In genomic region chr3:159139326-159139725, GRCh38 we compare ENCODE assay signal across 16 cellular contexts.
DNase-seq lines count a peak whose midpoint lies in the region; ATAC-seq and TF ChIP-seq lines count a peak whose summit lies in the region.
"Had no signal": no experiment of that assay in that cellular context is flagged by ENCODE, and none has a peak within 500 bp of the region (broad histone marks: within the 10 kb centered on the region; RNA-seq: fewer than 3 reads in every experiment).

No MANE protein-coding gene starts in this region.

- H3K9me2 ChIP-seq in PC-3 (replicated peaks; ENCODE audit: low read length) = no peaks in the 10 kb centered on the region

- no TSS peak for BruUV-seq in PC-3 (replicated peaks; lab: Mats Ljungman, UMichigan)

- H3K4me3 ChIP-seq in PC-3 (ENCODE audit: low read length) (no peak overlapping the region), thyroid gland (replicated peaks in 1 of 3) (no peak overlapping the region)
- H3K4me3 ChIP-seq in CD4-positive, alpha-beta memory T cell (ENCODE audit: low read length in 2 of 2) = no peak overlapping the region
- H3K4me3 ChIP-seq: BLaER1, HAP-1 had no signal

- H3K4me1 ChIP-seq in PC-3 (ENCODE audit: insufficient read depth, low read length) = no peaks in the 10 kb centered on the region
- peaks cover 0 to 4% of the 10 kb centered on the region in 2 donors for H3K4me1 ChIP-seq in thyroid gland
- no peaks in the 10 kb centered on the region for H3K4me1 ChIP-seq in CD4-positive, alpha-beta memory T cell (ENCODE audit: insufficient read depth, low read length)
- H3K4me1 ChIP-seq: BLaER1, HAP-1 had no signal

- TF ChIP-seq CTCF in PC-3 (conservative IDR thresholded peaks at IDR 0.05; ENCODE audit: low read depth, low read length) (no peak), thyroid gland (IDR thresholded peaks at IDR 0.05) (no peak)

- POLR2A ChIA-PET in PC-3 (lab: Charles Lee; ENCODE audit: unreplicated experiment) = no interaction called here
- POLR2A ChIA-PET in CD4-positive, alpha-beta memory T cell (lab: Charles Lee; ENCODE audit: partially characterized antibody) = no interaction called here

- no peaks in the 10 kb centered on the region for H3F3A ChIP-seq in PC-3 (ENCODE audit: low read length, unreplicated experiment)

- H3K4me3 Mint-ChIP-seq in CD4-positive, alpha-beta memory T cell = no peak overlapping the region

- peaks cover 4% of the 10 kb centered on the region; the same call in 1 of the 2 replicates for H3K79me2 ChIP-seq in PC-3 (ENCODE audit: low read length)

- WGBS in thyroid gland, 2 donors = 38 to 47% methylated on average over 2 of the region's 2 CpGs

- no peaks in the 10 kb centered on the region for H3K4me1 Mint-ChIP-seq in CD4-positive, alpha-beta memory T cell

- no peaks in the 10 kb centered on the region for H3K36me3 Mint-ChIP-seq in CD4-positive, alpha-beta memory T cell

- DNase-seq in NCI-H345 (lab: John Stamatoyannopoulos, UW) (peak; percentile 13), NCI-H345 treated with DMSO at 0.1 percent for 48 hours (lab: John Stamatoyannopoulos, UW; ENCODE audit: unreplicated experiment) (no peak), PC-3 (no peak), kidney tubule cell (ENCODE audit: low spot score) (peak; percentile 10), thyroid gland (peak; percentile 11 to 51), COLO829 (ENCODE audit: low spot score) (no peak)
- no peak for DNase-seq in CD4-positive, alpha-beta memory T cell
- DNase-seq: 8988T, AML-193, Calu3, DMS 273 treated with DMSO at 0.1 percent for 48 hours, DMS79 treated with DMSO at 0.1 percent for 48 hours, EL, GOT3 had no signal

- H2AFZ ChIP-seq in PC-3 (ENCODE audit: low read length) = no peak overlapping the region

- no peak overlapping the region for H3K4me2 ChIP-seq in PC-3 (ENCODE audit: low read length)
- H3K4me2 ChIP-seq: BLaER1 had no signal

- H4K20me1 ChIP-seq in PC-3 (ENCODE audit: low read length) = no peaks in the 10 kb centered on the region
- H4K20me1 ChIP-seq: BLaER1 had no signal

- H3K9me3 Mint-ChIP-seq in CD4-positive, alpha-beta memory T cell = peaks cover 0 to 1% (median 0%) of the 10 kb centered on the region in 8 donors

- CTCF ChIA-PET in PC-3 (lab: Charles Lee) = no interaction called here
- CTCF ChIA-PET in CD4-positive, alpha-beta memory T cell (lab: Charles Lee; ENCODE audit: partially characterized antibody) = no interaction called here

- peaks cover 0 to 1% of the 10 kb centered on the region in 2 donors for H3K27me3 Mint-ChIP-seq in CD4-positive, alpha-beta memory T cell

- H3K9me3 ChIP-seq in PC-3 (ENCODE audit: low read length) (no peaks in the 10 kb centered on the region), thyroid gland (no peaks in the 10 kb centered on the region)
- no peaks in the 10 kb centered on the region for H3K9me3 ChIP-seq in CD4-positive, alpha-beta memory T cell (ENCODE audit: control insufficient read depth in 1 of 2, low read length in 2 of 2)
- H3K9me3 ChIP-seq: BLaER1, HAP-1 had no signal

- no peak overlapping the region for H3K27ac Mint-ChIP-seq in CD4-positive, alpha-beta memory T cell

- H3K36me3 ChIP-seq in PC-3 (ENCODE audit: low read depth, low read length) (no peaks in the 10 kb centered on the region), thyroid gland (no peaks in the 10 kb centered on the region)
- no peaks in the 10 kb centered on the region for H3K36me3 ChIP-seq in CD4-positive, alpha-beta memory T cell (ENCODE audit: insufficient read depth, low read length)
- H3K36me3 ChIP-seq: BLaER1, HAP-1 had no signal

- peak; percentile 73 for ATAC-seq in PC-3

- no peak for TF ChIP-seq POLR2A in thyroid gland (IDR thresholded peaks at IDR 0.05)

- H3K27me3 ChIP-seq in PC-3 (ENCODE audit: low read length) = no peaks in the 10 kb centered on the region
- H3K27me3 ChIP-seq in thyroid gland = no peaks in the 10 kb centered on the region
- no peaks in the 10 kb centered on the region for H3K27me3 ChIP-seq in CD4-positive, alpha-beta memory T cell (ENCODE audit: insufficient read depth, low read length)
- H3K27me3 ChIP-seq: BLaER1 had no signal

- H3K9ac ChIP-seq in PC-3 (ENCODE audit: low read length) = no peak overlapping the region
- H3K9ac ChIP-seq: BLaER1 had no signal

- intact Hi-C loops in PC-3 (cut with micrococcal nuclease) = loop anchor here (5.0 to 10.0 kb wide), 2 partner anchors 55 to 292 kb away; no protein-coding TSS in a partner anchor
- intact Hi-C loops in thyroid gland (cut with DNase I) = no loop called here
- intact Hi-C loops in CD4-positive, alpha-beta memory T cell (cut with micrococcal nuclease) = no loop called here

- no peak overlapping the region for H3K27ac ChIP-seq in PC-3 (ENCODE audit: low read length)
- no peak overlapping the region for H3K27ac ChIP-seq in thyroid gland
- H3K27ac ChIP-seq in CD4-positive, alpha-beta memory T cell (ENCODE audit: low read depth, low read length) = no peak overlapping the region
- H3K27ac ChIP-seq: BLaER1 had no signal

Comparison
In these comparisons a context has a peak if more than half of its experiments do, and no peak if none do; other contexts are left out.
1. DNase-seq: peak in NCI-H345 (single experiment), kidney tubule cell (single experiment) and thyroid gland (2 of 2); none in NCI-H345 treated with DMSO at 0.1 percent for 48 hours (single experiment), PC-3 (single experiment), COLO829 (single experiment) and CD4-positive, alpha-beta memory T cell (0 of 5).